ENCODE assay signal across 13 cellular contexts in the genomic region with DNA sequence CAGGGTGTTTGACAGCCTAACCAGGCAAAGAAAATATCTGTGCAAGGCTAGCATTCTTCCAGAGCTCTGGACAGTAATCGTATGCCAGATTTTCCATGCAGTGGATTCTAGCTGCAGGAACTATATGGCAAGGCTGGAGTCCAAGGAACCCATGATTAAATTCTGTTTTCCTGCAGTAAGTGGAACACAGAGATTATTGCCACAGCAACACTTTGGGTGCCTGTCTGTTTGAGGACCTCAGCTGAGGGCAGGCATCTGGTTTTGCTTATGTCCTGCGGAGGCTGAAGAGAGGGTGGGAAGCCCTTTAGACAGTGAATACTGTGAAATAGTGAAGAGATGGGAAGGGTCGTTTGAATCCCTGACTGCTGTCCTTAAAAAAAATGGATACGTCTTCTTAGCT.
A peak's percentile ranks its signal among the peaks of the same experiment; 100 is the strongest.
DNase-seq lines count a peak whose midpoint lies in the region; ATAC-seq and TF ChIP-seq lines count a peak whose summit lies in the region.
"Had no signal": no experiment of that assay in that cellular context is flagged by ENCODE, and none has a peak within 500 bp of the region (broad histone marks: within the 10 kb centered on the region; RNA-seq: fewer than 3 reads in every experiment).

No MANE protein-coding gene starts in this region.

- no peaks in the 10 kb centered on the region for H3F3A ChIP-seq in GM23248 (ENCODE audit: insufficient read depth)

- H4K20me1 ChIP-seq in GM23248 (ENCODE audit: insufficient read depth): no peaks in the 10 kb centered on the region

- H3K27ac Mint-ChIP-seq in memory B cell: peak overlapping the region; percentile 91
- H3K27ac Mint-ChIP-seq in endothelial cell (ENCODE audit: unreplicated experiment): no peak overlapping the region
- H3K27ac Mint-ChIP-seq in nephron progenitor cell: no peak overlapping the region

- no peaks in the 10 kb centered on the region for H3K9me3 ChIP-seq in BE2C
- no peaks in the 10 kb centered on the region for H3K9me3 ChIP-seq in GM23248 (ENCODE audit: low read depth)
- H3K9me3 ChIP-seq: gastroesophageal sphincter, HAP-1 had no signal

- H3K27ac ChIP-seq in GM23248: peak overlapping the region; percentile 34; the same call in 1 of the 2 replicates
- H3K27ac ChIP-seq: gastroesophageal sphincter had no signal

- H3K27me3 Mint-ChIP-seq in memory B cell (peaks cover 11% of the 10 kb centered on the region), endothelial cell (ENCODE audit: unreplicated experiment) (no peaks in the 10 kb centered on the region), nephron progenitor cell (ENCODE audit: low read depth, poor library complexity) (peaks cover 2% of the 10 kb centered on the region)

- no peaks in the 10 kb centered on the region for H3K36me3 Mint-ChIP-seq in memory B cell
- no peaks in the 10 kb centered on the region for H3K36me3 Mint-ChIP-seq in endothelial cell (ENCODE audit: low read depth, unreplicated experiment)
- no peaks in the 10 kb centered on the region for H3K36me3 Mint-ChIP-seq in nephron progenitor cell (ENCODE audit: low read depth)

- H3K27me3 ChIP-seq in BE2C (no peaks in the 10 kb centered on the region), GM23248 (replicated peaks; ENCODE audit: insufficient read depth) (peaks cover 48% of the 10 kb centered on the region)

- H3K4me3 Mint-ChIP-seq in memory B cell: no peak overlapping the region
- H3K4me3 Mint-ChIP-seq in endothelial cell (ENCODE audit: unreplicated experiment): no peak overlapping the region
- H3K4me3 Mint-ChIP-seq in nephron progenitor cell: no peak overlapping the region

- no peaks in the 10 kb centered on the region for H3K9me2 ChIP-seq in GM23248 (ENCODE audit: insufficient read depth)

- H3K36me3 ChIP-seq in BE2C (no peaks in the 10 kb centered on the region), GM23248 (ENCODE audit: low read depth) (no peaks in the 10 kb centered on the region)
- H3K36me3 ChIP-seq: gastroesophageal sphincter, HAP-1 had no signal

- H3K4me2 ChIP-seq in GM23248 (ENCODE audit: unreplicated experiment): peak overlapping the region; percentile 59

- TF ChIP-seq CTCF in BE2C (IDR thresholded peaks at IDR 0.05; ENCODE audit: low read depth, low read length) (no peak), endothelial cell (IDR thresholded peaks at IDR 0.05; ENCODE audit: unreplicated experiment) (no peak), nephron progenitor cell (IDR thresholded peaks at IDR 0.05) (no peak)

- H3K4me1 Mint-ChIP-seq in memory B cell (peaks cover 76% of the 10 kb centered on the region), endothelial cell (ENCODE audit: unreplicated experiment) (peaks cover 86% of the 10 kb centered on the region), nephron progenitor cell (peaks cover 82% of the 10 kb centered on the region)

- H3K4me3 ChIP-seq in BE2C (ENCODE audit: low read depth, low read length) (no peak overlapping the region), GM23248 (no peak overlapping the region)
- H3K4me3 ChIP-seq: gastroesophageal sphincter, HAP-1 had no signal

- WGBS in GM23248 (ENCODE audit: low coverage in 1 of 2, low lambda C conversion rate in 2 of 2, missing lambda C conversion rate in 2 of 2), 2 experiments: 17 to 25% methylated on average over 4 of the region's 4 CpGs

- no peak for ATAC-seq in memory B cell (ENCODE audit: low read depth)
- ATAC-seq: gastroesophageal sphincter, left colon had no signal

- peaks cover 62% of the 10 kb centered on the region for H3K4me1 ChIP-seq in BE2C
- H3K4me1 ChIP-seq in GM23248 (ENCODE audit: insufficient read depth): peaks cover 22% of the 10 kb centered on the region

- peak overlapping the region; percentile 48; the same call in 1 of the 2 replicates for H3K9ac ChIP-seq in GM23248

- DNase-seq in BE2C: peak; percentile 59
- peak; percentile 63 for DNase-seq in GM23248
- peak; percentile 57 for DNase-seq in astrocyte of the hippocampus (ENCODE audit: low read depth, low spot score)
- DNase-seq in memory B cell (ENCODE audit: low spot score in 2 of 2): no peak
- DNase-seq in endothelial cell (ENCODE audit: low spot score): no peak
- no peak for DNase-seq in nephron progenitor cell
- no peak for DNase-seq in DMS153 treated with DMSO at 0.1 percent for 48 hours (lab: John Stamatoyannopoulos, UW; ENCODE audit: unreplicated experiment)
- no peak for DNase-seq in RKO (ENCODE audit: low spot score)
- DNase-seq: left colon, NCI-H1436 treated with DMSO at 0.1 percent for 48 hours, nucleus accumbens had no signal

- H2AFZ ChIP-seq in GM23248: no peak overlapping the region

- no peaks in the 10 kb centered on the region for H3K79me2 ChIP-seq in GM23248 (ENCODE audit: insufficient read depth)

- no peaks in the 10 kb centered on the region for H3K9me3 Mint-ChIP-seq in memory B cell
- no peaks in the 10 kb centered on the region for H3K9me3 Mint-ChIP-seq in endothelial cell (ENCODE audit: unreplicated experiment)
- H3K9me3 Mint-ChIP-seq in nephron progenitor cell: no peaks in the 10 kb centered on the region

- in situ Hi-C loops in GM23248 (cut with MboI): no loop called here

Comparison
In these comparisons a context has a peak if more than half of its experiments do, and no peak if none do; other contexts are left out.
1. DNase-seq: peak in BE2C (single experiment), GM23248 (single experiment) and astrocyte of the hippocampus (single experiment); none in memory B cell (0 of 2), endothelial cell (single experiment), nephron progenitor cell (single experiment), DMS153 treated with DMSO at 0.1 percent for 48 hours (single experiment) and RKO (single experiment).